33 cellular contexts compared by ENCODE assay signal in the genomic region with DNA sequence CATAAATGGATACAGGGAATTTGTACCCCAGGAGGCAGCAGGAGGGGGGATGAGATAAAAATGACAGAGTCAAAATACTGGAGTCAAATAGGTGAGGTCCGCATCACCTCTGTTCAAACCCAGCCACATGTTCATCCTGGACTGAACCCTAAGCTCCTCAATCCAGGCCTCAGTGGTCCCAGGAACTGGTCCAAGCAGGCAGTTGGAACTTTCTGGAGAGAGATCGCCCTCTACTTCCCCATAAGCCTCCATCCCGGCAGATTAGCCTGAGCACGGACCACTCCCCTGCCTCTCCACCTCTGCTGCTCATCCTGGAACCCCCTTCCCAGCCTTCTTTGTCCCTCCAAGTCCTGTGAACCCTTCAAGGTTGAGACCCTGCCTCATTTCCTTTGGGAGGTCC.
"Had no signal": no experiment of that assay in that cellular context is flagged by ENCODE, and none has a peak within 500 bp of the region (broad histone marks: within the 10 kb centered on the region; RNA-seq: fewer than 3 reads in every experiment).

No MANE protein-coding gene starts in this region.

- DNase-seq: activated B cell treated with CpG ODN at 0.5 μM for 24 hours; activated CD4-positive, alpha-beta memory T cell treated with anti-CD3 and anti-CD28 coated beads for 36 hours; activated CD4-positive, alpha-beta T cell treated with anti-CD3 and anti-CD28 coated beads for 4 hours; activated CD4-positive, alpha-beta T cell treated with anti-CD3 and anti-CD28 coated beads, Interleukin-2, amount 10 ng/mL, durations not matched to agents 24 days and 14 days; activated CD4-positive, alpha-beta T cell treated with anti-CD3 and anti-CD28 coated beads, Interleukin-2, amount 50 U/mL, for 1 hour; activated CD4-positive, alpha-beta T cell treated with anti-CD3 and anti-CD28 coated beads, Interleukin-2, amount 50 U/mL, for 4 hours; activated CD4-positive, CD25-positive, alpha-beta regulatory T cell treated with anti-CD3 and anti-CD28 coated beads, Interleukin-2, amount 50 U/mL, for 72 hours; activated CD8-positive, alpha-beta memory T cell treated with anti-CD3 and anti-CD28 coated beads, Interleukin-2, amount 50 U/mL, for 4 hours; activated CD8-positive, alpha-beta T cell treated with anti-CD3 and anti-CD28 coated beads for 36 hours; activated effector memory CD4-positive, alpha-beta T cell treated with anti-CD3 and anti-CD28 coated beads, Interleukin-2, amount 50 U/mL, for 16 hours; activated gamma-delta T cell treated with Interleukin-2 at 50 U/mL for 16 hours; activated naive CD4-positive, alpha-beta T cell; activated naive CD4-positive, alpha-beta T cell treated with anti-CD3 and anti-CD28 coated beads for 36 hours; activated naive CD4-positive, alpha-beta T cell treated with anti-CD3 and anti-CD28 coated beads, Interleukin-2, amount 50 U/mL, for 16 hours; activated naive CD8-positive, alpha-beta T cell treated with anti-CD3 and anti-CD28 coated beads for 36 hours; activated T-cell treated with anti-CD3 and anti-CD28 coated beads for 4 hours; activated T-cell treated with anti-CD3 and anti-CD28 coated beads, Interleukin-2, amount 50 U/mL, for 1 hour; activated T-cell treated with anti-CD3 and anti-CD28 coated beads, Interleukin-2, amount 50 U/mL, for 4 hours; activated T-cell treated with anti-CD3 and anti-CD28 coated beads, Interleukin-2, amount 50 U/mL, for 72 hours; amniotic stem cell; body of pancreas; brain microvascular endothelial cell; caudate nucleus; cerebellar nuclear complex; T-helper 1 cell; T-helper 2 cell; T-helper 9 cell had no signal

- H3K27me3 Mint-ChIP-seq: activated B cell treated with CpG ODN at 0.5 μM for 24 hours; activated CD4-positive, alpha-beta memory T cell treated with anti-CD3 and anti-CD28 coated beads for 36 hours; activated CD4-positive, alpha-beta T cell treated with anti-CD3 and anti-CD28 coated beads, Interleukin-2, amount 10 ng/mL, durations not matched to agents 24 days and 14 days; activated CD8-positive, alpha-beta T cell treated with anti-CD3 and anti-CD28 coated beads for 36 hours; activated naive CD8-positive, alpha-beta T cell treated with anti-CD3 and anti-CD28 coated beads for 36 hours; activated T-helper 17 cell treated with anti-CD3 and anti-CD28 coated beads, Interleukin-2, amount 50 U/mL, for 72 hours; central memory CD8-positive, alpha-beta T cell had no signal

- H3K4me1 Mint-ChIP-seq: activated B cell treated with CpG ODN at 0.5 μM for 24 hours; activated CD4-positive, alpha-beta T cell treated with anti-CD3 and anti-CD28 coated beads, Interleukin-2, amount 10 ng/mL, durations not matched to agents 24 days and 14 days; activated naive CD8-positive, alpha-beta T cell treated with anti-CD3 and anti-CD28 coated beads for 36 hours; activated T-helper 17 cell treated with anti-CD3 and anti-CD28 coated beads, Interleukin-2, amount 50 U/mL, for 72 hours; central memory CD8-positive, alpha-beta T cell had no signal

- ATAC-seq: activated CD8-positive, alpha-beta T cell treated with anti-CD3 and anti-CD28 coated beads for 36 hours; activated naive CD4-positive, alpha-beta T cell treated with anti-CD3 and anti-CD28 coated beads, Interleukin-2, amount 50 U/mL, for 72 hours; activated T-cell treated with anti-CD3 and anti-CD28 coated beads, Interleukin-2, amount 50 U/mL, for 4 hours; activated T-cell treated with anti-CD3 and anti-CD28 coated beads, Interleukin-2, amount 50 U/mL, for 72 hours; activated T-helper 17 cell treated with anti-CD3 and anti-CD28 coated beads, Interleukin-2, amount 50 U/mL, for 72 hours; body of pancreas had no signal

- H3K4me3 Mint-ChIP-seq: activated B cell treated with CpG ODN at 0.5 μM for 24 hours; activated CD4-positive, alpha-beta memory T cell treated with anti-CD3 and anti-CD28 coated beads for 36 hours; activated CD4-positive, alpha-beta T cell treated with anti-CD3 and anti-CD28 coated beads, Interleukin-2, amount 10 ng/mL, durations not matched to agents 24 days and 14 days; activated CD8-positive, alpha-beta T cell treated with anti-CD3 and anti-CD28 coated beads for 36 hours; activated naive CD4-positive, alpha-beta T cell treated with anti-CD3 and anti-CD28 coated beads for 36 hours; activated naive CD8-positive, alpha-beta T cell treated with anti-CD3 and anti-CD28 coated beads for 36 hours; activated T-cell treated with anti-CD3 and anti-CD28 coated beads, Interleukin-2, amount 50 U/mL, for 4 hours; activated T-cell treated with anti-CD3 and anti-CD28 coated beads, Interleukin-2, amount 50 U/mL, for 72 hours; activated T-helper 1 cell treated with anti-CD3 and anti-CD28 coated beads, Interleukin-12 subunit alpha, Interleukin-12 subunit beta, Interleukin-2, Interleukin-4 antibody, amounts not matched to agents 30 ng/mL and 10 ng/mL and 1 ng/mL, durations not matched to agents 14 hours and 24 hours and 36 hours; activated T-helper 17 cell treated with anti-CD3 and anti-CD28 coated beads, Interleukin-2, amount 50 U/mL, for 72 hours; central memory CD8-positive, alpha-beta T cell; T-helper 1 cell treated with Interleukin-12 subunit alpha and Interleukin-12 subunit beta and Interleukin-4 antibody, amounts not matched to agents 30 μg/mL and 1 μg/mL, for 36 hours; T-helper 2 cell treated with Interferon-gamma antibody and Interleukin-4, amounts not matched to agents 5 μg/mL and 100 μg/mL, for 36 hours had no signal

- H3K36me3 Mint-ChIP-seq: activated CD4-positive, alpha-beta memory T cell treated with anti-CD3 and anti-CD28 coated beads for 36 hours had no signal

- H3K27ac Mint-ChIP-seq: activated B cell treated with CpG ODN at 0.5 μM for 24 hours; activated CD4-positive, alpha-beta memory T cell treated with anti-CD3 and anti-CD28 coated beads for 36 hours; activated CD4-positive, alpha-beta T cell treated with anti-CD3 and anti-CD28 coated beads, Interleukin-2, amount 10 ng/mL, durations not matched to agents 24 days and 14 days; activated CD8-positive, alpha-beta T cell treated with anti-CD3 and anti-CD28 coated beads for 36 hours; activated naive CD4-positive, alpha-beta T cell treated with anti-CD3 and anti-CD28 coated beads for 36 hours; activated naive CD4-positive, alpha-beta T cell treated with anti-CD3 and anti-CD28 coated beads, Interleukin-2, amount 50 U/mL, for 72 hours; activated naive CD8-positive, alpha-beta T cell treated with anti-CD3 and anti-CD28 coated beads for 36 hours; activated T-cell treated with anti-CD3 and anti-CD28 coated beads, Interleukin-2, amount 50 U/mL, for 72 hours; activated T-helper 1 cell treated with anti-CD3 and anti-CD28 coated beads, Interleukin-12 subunit alpha, Interleukin-12 subunit beta, Interleukin-2, Interleukin-4 antibody, amounts not matched to agents 30 ng/mL and 10 ng/mL and 1 ng/mL, durations not matched to agents 14 hours and 24 hours and 36 hours; activated T-helper 17 cell treated with anti-CD3 and anti-CD28 coated beads, Interleukin-2, amount 50 U/mL, for 72 hours; T-helper 1 cell treated with Interleukin-12 subunit alpha and Interleukin-12 subunit beta and Interleukin-4 antibody, amounts not matched to agents 30 μg/mL and 1 μg/mL, for 36 hours; T-helper 2 cell treated with Interferon-gamma antibody and Interleukin-4, amounts not matched to agents 5 μg/mL and 100 μg/mL, for 36 hours had no signal
